1 cellular context compared by ENCODE assay signal in genomic region chr11:124748100-124748418, GRCh38.
TF ChIP-seq lines count a peak whose summit lies in the region.

No MANE protein-coding gene starts in this region.

TF ChIP-seq in HCT116, 20 proteins besides CTCF, POLR2A, EP300 and RAD21:
- TF ChIP-seq FOSL1 (IDR thresholded peaks at IDR 0.05; ENCODE audit: low read depth) (no peak), YY1 (IDR thresholded peaks at IDR 0.05; ENCODE audit: extremely low read depth, insufficient replicate concordance, low read depth, low read length) (no peak), ZBTB33 (IDR thresholded peaks at IDR 0.05; ENCODE audit: extremely low read depth, insufficient replicate concordance, low read length) (no peak), EZH2phosphoT487 (IDR thresholded peaks at IDR 0.05; ENCODE audit: borderline replicate concordance) (no peak), EGR1 (IDR thresholded peaks at IDR 0.05; ENCODE audit: low read depth) (no peak), CEBPB (IDR thresholded peaks at IDR 0.05; ENCODE audit: low read depth) (no peak), SP1 (IDR thresholded peaks at IDR 0.05; ENCODE audit: low read depth) (no peak), ELF1 (IDR thresholded peaks at IDR 0.05; ENCODE audit: borderline replicate concordance, low read depth) (no peak), ZNF274 (IDR thresholded peaks at IDR 0.05; ENCODE audit: low read depth, low read length) (no peak), SIN3A (IDR thresholded peaks at IDR 0.05; ENCODE audit: low read depth) (no peak), TCF7L2 (IDR thresholded peaks at IDR 0.05; ENCODE audit: borderline replicate concordance, extremely low read depth, insufficient read depth, insufficient read length) (no peak), POLR2AphosphoS5 (IDR thresholded peaks at IDR 0.05; ENCODE audit: low read depth, low read length) (no peak), JUND (IDR thresholded peaks at IDR 0.05) (no peak)
TF ChIP-seq in HCT116: peak in this region for 0.
